ENCODE assay signal across 8 cellular contexts in the genomic region with DNA sequence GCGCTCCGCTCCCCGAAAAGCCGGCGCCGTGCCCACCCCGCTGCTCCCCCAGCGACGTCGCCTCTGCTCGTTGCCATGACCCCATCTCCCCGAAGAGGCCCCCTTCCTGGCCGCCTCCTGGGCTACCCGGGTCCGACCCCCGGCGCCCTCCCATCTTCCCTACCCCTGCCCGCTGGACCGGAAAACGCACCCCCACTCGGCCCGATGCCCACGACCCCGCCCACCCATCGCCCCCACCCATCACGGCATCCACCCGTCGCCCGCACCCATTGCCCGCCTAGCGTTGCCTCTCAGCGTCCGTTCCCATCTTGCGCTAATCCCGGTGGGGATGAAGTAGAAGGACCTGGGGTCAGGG. TPM values are rescaled to one million over a fixed set of nuclear protein-coding genes. Genes with fewer than 3 reads are reported as not detected.
DNase-seq lines count a peak whose midpoint lies in the region; ATAC-seq and TF ChIP-seq lines count a peak whose summit lies in the region.

No MANE protein-coding gene starts in this region.

- CTCF ChIA-PET in AG04450 (lab: Charles Lee), result no interaction called here

- peak overlapping the region; percentile 41 to 75 for H3K9ac ChIP-seq in mucosa of rectum (ENCODE audit: low read depth in 1 of 2, low read length in 2 of 2)

- peaks cover 6 to 15% of the 10 kb centered on the region in 2 donors for H3K36me3 ChIP-seq in mucosa of rectum (ENCODE audit: control insufficient read depth in 2 of 2, insufficient read depth in 2 of 2, low read length in 2 of 2)

- H3K27ac ChIP-seq in AG04450 (ENCODE audit: low read depth, low read length), result no peak overlapping the region
- peak overlapping the region; percentile 82 for H3K27ac ChIP-seq in caudate nucleus (ENCODE audit: low read depth, low read length)
- H3K27ac ChIP-seq in mucosa of rectum (ENCODE audit: low read depth in 2 of 2, low read length in 2 of 2), result peak overlapping the region; percentile 62 to 65

- peaks cover 0 to 2% of the 10 kb centered on the region in 2 donors for H3K4me1 ChIP-seq in mucosa of rectum (ENCODE audit: control insufficient read depth in 2 of 2, insufficient read depth in 2 of 2, low read length in 2 of 2)

- TF ChIP-seq CTCF in AG04450 (IDR thresholded peaks at IDR 0.05; ENCODE audit: low read depth, low read length), result no peak

- ATAC-seq in HG03432 (IDR thresholded peaks at IDR 0.05; ENCODE audit: unreplicated experiment) (peak; percentile 4), GM19023 (IDR thresholded peaks at IDR 0.05; ENCODE audit: unreplicated experiment) (no peak), GM18873 (IDR thresholded peaks at IDR 0.05; ENCODE audit: low FRiP score, unreplicated experiment) (no peak)

- POLR2A ChIA-PET in AG04450 (lab: Yijun Ruan, JAX), result no interaction called here

- H3K27me3 ChIP-seq in AG04450 (ENCODE audit: control insufficient read depth, insufficient read depth, low read length) (no peaks in the 10 kb centered on the region), mucosa of rectum (ENCODE audit: control insufficient read depth in 2 of 2, insufficient read depth in 2 of 2, low read length in 2 of 2) (peaks cover 0 to 3% of the 10 kb centered on the region in 2 donors)

- DNase-seq in AG04450 (ENCODE audit: low read depth, low spot score) (no peak), caudate nucleus (lab: John Stamatoyannopoulos, UW) (no peak), SHP77 treated with DMSO at 0.1 percent for 48 hours (lab: John Stamatoyannopoulos, UW) (no peak)
- DNase-seq in activated CD4-positive, alpha-beta T cell treated with anti-CD3 and anti-CD28 coated beads, Interleukin-2, amount 50 U/mL, for 48 hours, result no peak

- H3K4me3 ChIP-seq in AG04450 (ENCODE audit: low read depth, low read length), result peak overlapping the region; percentile 76
- peak overlapping the region; percentile 69 to 77 for H3K4me3 ChIP-seq in mucosa of rectum (ENCODE audit: low read length in 2 of 2)

- no peaks in the 10 kb centered on the region for H3K9me3 ChIP-seq in AG04450 (ENCODE audit: control insufficient read depth, insufficient read depth, low read length)
- no peaks in the 10 kb centered on the region for H3K9me3 ChIP-seq in mucosa of rectum (ENCODE audit: control insufficient read depth in 2 of 2, low read length in 2 of 2)

RNA-seq across cellular contexts. Expression of gene GDI1, which starts 0.4 kb away (rescaled TPM):
- polyA plus RNA-seq in AG04450 (2011; rRNA removed), result 149 and 154 TPM in 2 replicates
- polyA minus RNA-seq in AG04450 (2011; rRNA and poly(A)+ RNA removed), result 123 and 149 TPM in 2 replicates

RNA-seq across cellular contexts. Expression of gene FAM50A, which starts 6.6 kb away (rescaled TPM):
- polyA plus RNA-seq in AG04450 (2011; rRNA removed), result 69.0 and 79.5 TPM in 2 replicates
- 67.5 and 70.5 TPM in 2 replicates for polyA minus RNA-seq in AG04450 (2011; rRNA and poly(A)+ RNA removed)

RNA-seq across cellular contexts. Expression of gene ATP6AP1, which starts 8.9 kb away (rescaled TPM):
- 65.0 and 79.7 TPM in 2 replicates for polyA plus RNA-seq in AG04450 (2011; rRNA removed)
- polyA minus RNA-seq in AG04450 (2011; rRNA and poly(A)+ RNA removed), result 50.3 and 70.1 TPM in 2 replicates

RNA-seq across cellular contexts. Expression of gene PLXNA3, which starts 20.7 kb away (rescaled TPM):
- polyA plus RNA-seq in AG04450 (2011; rRNA removed), result 20.5 and 28.1 TPM in 2 replicates
- polyA minus RNA-seq in AG04450 (2011; rRNA and poly(A)+ RNA removed), result 49.2 and 82.6 TPM in 2 replicates

RNA-seq across cellular contexts. Expression of gene TAFAZZIN, which starts 26.0 kb away (rescaled TPM):
- polyA plus RNA-seq in AG04450 (2011; rRNA removed), result 13.0 and 15.3 TPM in 2 replicates
- polyA minus RNA-seq in AG04450 (2011; rRNA and poly(A)+ RNA removed), result 11.5 and 14.0 TPM in 2 replicates
